Comparison of ENCODE assay signal across 1 cellular context in genomic region chr1:1943834-1944570, GRCh38.
TF ChIP-seq lines count a peak whose summit lies in the region.

No MANE protein-coding gene starts in this region.

TF ChIP-seq in HepG2, 621 proteins besides CTCF, POLR2A, EP300 and RAD21 (continued from another document and continues in another):
- no peak for TF ChIP-seq ZSCAN5A (CRISPR knock-in tag; IDR thresholded peaks at IDR 0.05; ENCODE audit: borderline replicate concordance)
- 0 out of 2 replicates have a peak, but pooled peaks have one; percentile 70 for TF ChIP-seq KLF6 (CRISPR knock-in tag; IDR thresholded peaks at IDR 0.05)
- TF ChIP-seq DRAP1 (CRISPR knock-in tag; IDR thresholded peaks at IDR 0.05) = peak; percentile 46; the same call in 1 of the 2 replicates
- no peak; the same call in 1 of the 2 replicates for TF ChIP-seq RFXAP (CRISPR knock-in tag; IDR thresholded peaks at IDR 0.05; ENCODE audit: borderline replicate concordance)
- TF ChIP-seq ZNF275 (CRISPR knock-in tag; IDR thresholded peaks at IDR 0.05; ENCODE audit: borderline replicate concordance) = 0 out of 2 replicates have a peak, but pooled peaks have one; percentile 67
- TF ChIP-seq MXD1 (CRISPR knock-in tag; IDR thresholded peaks at IDR 0.05) = peak; percentile 58; the same call in 1 of the 2 replicates
- peak; percentile 76; the same call in 1 of the 2 replicates for TF ChIP-seq ZNF616 (CRISPR knock-in tag; IDR thresholded peaks at IDR 0.05; ENCODE audit: low read depth)
- TF ChIP-seq FOXP4 (CRISPR knock-in tag; IDR thresholded peaks at IDR 0.05) = 0 out of 2 replicates have a peak, but pooled peaks have one; percentile 5
- TF ChIP-seq KLF16 (CRISPR knock-in tag; IDR thresholded peaks at IDR 0.05) = peak in 1 of 2 experiments; percentile 66; a peak in 3 of 4 replicates
- no peak for TF ChIP-seq MEIS1 (CRISPR knock-in tag; IDR thresholded peaks at IDR 0.05; ENCODE audit: borderline replicate concordance)
- no peak for TF ChIP-seq NFIB (CRISPR knock-in tag; IDR thresholded peaks at IDR 0.05; ENCODE audit: borderline replicate concordance)
- no peak; the same call in 1 of the 2 replicates for TF ChIP-seq PITX1 (CRISPR knock-in tag; IDR thresholded peaks at IDR 0.05)
- no peak for TF ChIP-seq HHEX (CRISPR knock-in tag; IDR thresholded peaks at IDR 0.05)
- no peak for TF ChIP-seq E2F1 (CRISPR knock-in tag; IDR thresholded peaks at IDR 0.05)
- TF ChIP-seq ZNF607 (CRISPR knock-in tag; IDR thresholded peaks at IDR 0.05; ENCODE audit: borderline replicate concordance) = no peak; the same call in 1 of the 2 replicates
- no peak for TF ChIP-seq BATF2 (CRISPR knock-in tag; IDR thresholded peaks at IDR 0.05)
- peak; percentile 64 for TF ChIP-seq GATAD1 (CRISPR knock-in tag; IDR thresholded peaks at IDR 0.05)
- no peak for TF ChIP-seq RFXANK (CRISPR knock-in tag; IDR thresholded peaks at IDR 0.05)
- TF ChIP-seq ZNF383 (CRISPR knock-in tag; IDR thresholded peaks at IDR 0.05; ENCODE audit: borderline replicate concordance) = no peak
- TF ChIP-seq ETV6 (CRISPR knock-in tag; conservative IDR thresholded peaks at IDR 0.05) = 0 out of 2 replicates have a peak, but pooled peaks have one; percentile 23
- no peak for TF ChIP-seq SUZ12 (IDR thresholded peaks at IDR 0.05; ENCODE audit: low read depth, low read length)
- TF ChIP-seq GMEB1 (CRISPR knock-in tag; IDR thresholded peaks at IDR 0.05; ENCODE audit: borderline replicate concordance) = no peak
- 0 out of 2 replicates have a peak, but pooled peaks have one; percentile 4 for TF ChIP-seq ZNF431 (CRISPR knock-in tag; IDR thresholded peaks at IDR 0.05; ENCODE audit: borderline replicate concordance, low read depth)
- no peak for TF ChIP-seq NFRKB (IDR thresholded peaks at IDR 0.05)
- TF ChIP-seq NR2F6 (IDR thresholded peaks at IDR 0.05) = no peak
- TF ChIP-seq NR2F6 (CRISPR knock-in tag; IDR thresholded peaks at IDR 0.05) = peak; percentile 61; the same call in 1 of the 2 replicates
- no peak for TF ChIP-seq ZNF510 (CRISPR knock-in tag; IDR thresholded peaks at IDR 0.05; ENCODE audit: low read depth)
- peak; percentile 61; the same call in 1 of the 2 replicates for TF ChIP-seq DNMT1 (CRISPR knock-in tag; IDR thresholded peaks at IDR 0.05)
- TF ChIP-seq BCL6 (CRISPR knock-in tag; IDR thresholded peaks at IDR 0.05) = peak; percentile 36; the same call in 1 of the 2 replicates
- TF ChIP-seq ZNF7 (CRISPR knock-in tag; IDR thresholded peaks at IDR 0.05) = no peak
- TF ChIP-seq HNF1A (IDR thresholded peaks at IDR 0.05; ENCODE audit: low read depth) = no peak
- no peak for TF ChIP-seq HNF1A (CRISPR knock-in tag; IDR thresholded peaks at IDR 0.05; ENCODE audit: borderline replicate concordance)
- TF ChIP-seq ZC3H13 (CRISPR knock-in tag; IDR thresholded peaks at IDR 0.05) = peak; percentile 100
- TF ChIP-seq ZNF550 (CRISPR knock-in tag; IDR thresholded peaks at IDR 0.05; ENCODE audit: borderline replicate concordance) = no peak
- 0 out of 2 replicates have a peak, but pooled peaks have one; percentile 22 for TF ChIP-seq TBX3 (IDR thresholded peaks at IDR 0.05; ENCODE audit: borderline replicate concordance)
- peak; percentile 71; the same call in 1 of the 2 replicates for TF ChIP-seq ZBTB38 (CRISPR knock-in tag; IDR thresholded peaks at IDR 0.05)
- no peak for TF ChIP-seq ZNF652 (CRISPR knock-in tag; IDR thresholded peaks at IDR 0.05; ENCODE audit: borderline replicate concordance, low read depth)
- TF ChIP-seq TEAD2 (CRISPR knock-in tag; IDR thresholded peaks at IDR 0.05) = no peak
- no peak for TF ChIP-seq ZNF260 (CRISPR knock-in tag; IDR thresholded peaks at IDR 0.05; ENCODE audit: borderline replicate concordance, low read depth)
- peak in 1 of 2 experiments; percentile 84; a peak in 2 of 4 replicates for TF ChIP-seq REST (IDR thresholded peaks at IDR 0.05; ENCODE audit: borderline replicate concordance in 1 of 2, low read depth in 1 of 2, low read length in 2 of 2)
- TF ChIP-seq CC2D1A (CRISPR knock-in tag; IDR thresholded peaks at IDR 0.05) = no peak
- TF ChIP-seq ZBTB20 (CRISPR knock-in tag; IDR thresholded peaks at IDR 0.05; ENCODE audit: borderline replicate concordance, low read depth) = peak; percentile 59; the same call in 1 of the 2 replicates
